Comparison of ENCODE assay signal across 37 cellular contexts in genomic region chr5:2329741-2330140, GRCh38.
"Had no signal": no experiment of that assay in that cellular context is flagged by ENCODE, and none has a peak within 500 bp of the region (broad histone marks: within the 10 kb centered on the region; RNA-seq: fewer than 3 reads in every experiment).

No MANE protein-coding gene starts in this region.

- H3K4me1 Mint-ChIP-seq: activated B cell treated with CpG ODN at 0.5 μM for 24 hours; activated CD4-positive, alpha-beta T cell treated with anti-CD3 and anti-CD28 coated beads, Interleukin-2, amount 10 ng/mL, durations not matched to agents 24 days and 14 days; activated naive CD8-positive, alpha-beta T cell treated with anti-CD3 and anti-CD28 coated beads for 36 hours; activated T-helper 17 cell treated with anti-CD3 and anti-CD28 coated beads, Interleukin-2, amount 50 U/mL, for 72 hours; central memory CD8-positive, alpha-beta T cell had no signal

- DNase-seq: activated B cell treated with CpG ODN at 0.5 μM for 24 hours; activated CD4-positive, alpha-beta memory T cell treated with anti-CD3 and anti-CD28 coated beads for 36 hours; activated CD4-positive, alpha-beta T cell treated with anti-CD3 and anti-CD28 coated beads for 4 hours; activated CD4-positive, alpha-beta T cell treated with anti-CD3 and anti-CD28 coated beads, Interleukin-2, amount 10 ng/mL, durations not matched to agents 24 days and 14 days; activated CD4-positive, alpha-beta T cell treated with anti-CD3 and anti-CD28 coated beads, Interleukin-2, amount 50 U/mL, for 1 hour; activated CD4-positive, alpha-beta T cell treated with anti-CD3 and anti-CD28 coated beads, Interleukin-2, amount 50 U/mL, for 4 hours; activated CD4-positive, CD25-positive, alpha-beta regulatory T cell treated with anti-CD3 and anti-CD28 coated beads, Interleukin-2, amount 50 U/mL, for 72 hours; activated CD8-positive, alpha-beta memory T cell treated with anti-CD3 and anti-CD28 coated beads, Interleukin-2, amount 50 U/mL, for 4 hours; activated CD8-positive, alpha-beta T cell treated with anti-CD3 and anti-CD28 coated beads for 36 hours; activated effector memory CD4-positive, alpha-beta T cell treated with anti-CD3 and anti-CD28 coated beads, Interleukin-2, amount 50 U/mL, for 16 hours; activated gamma-delta T cell treated with Interleukin-2 at 50 U/mL for 16 hours; activated naive CD4-positive, alpha-beta T cell; activated naive CD4-positive, alpha-beta T cell treated with anti-CD3 and anti-CD28 coated beads for 36 hours; activated naive CD4-positive, alpha-beta T cell treated with anti-CD3 and anti-CD28 coated beads, Interleukin-2, amount 50 U/mL, for 16 hours; activated naive CD8-positive, alpha-beta T cell treated with anti-CD3 and anti-CD28 coated beads for 36 hours; activated T-cell treated with anti-CD3 and anti-CD28 coated beads for 4 hours; activated T-cell treated with anti-CD3 and anti-CD28 coated beads, Interleukin-2, amount 50 U/mL, for 1 hour; activated T-cell treated with anti-CD3 and anti-CD28 coated beads, Interleukin-2, amount 50 U/mL, for 4 hours; activated T-cell treated with anti-CD3 and anti-CD28 coated beads, Interleukin-2, amount 50 U/mL, for 72 hours; adrenal gland; amniotic stem cell; caudate nucleus; T-helper 1 cell; T-helper 2 cell; T-helper 9 cell had no signal

- H3K4me1 ChIP-seq: adrenal gland, ascending aorta had no signal

- H3K27me3 ChIP-seq: adrenal gland, ascending aorta, cardiac muscle cell had no signal

- H3K9me3 Mint-ChIP-seq: activated B cell treated with CpG ODN at 0.5 μM for 24 hours; activated T-cell treated with anti-CD3 and anti-CD28 coated beads, Interleukin-2, amount 50 U/mL, for 4 hours; brain had no signal

- ATAC-seq: activated CD8-positive, alpha-beta T cell treated with anti-CD3 and anti-CD28 coated beads for 36 hours; activated naive CD4-positive, alpha-beta T cell treated with anti-CD3 and anti-CD28 coated beads, Interleukin-2, amount 50 U/mL, for 72 hours; activated T-cell treated with anti-CD3 and anti-CD28 coated beads, Interleukin-2, amount 50 U/mL, for 4 hours; activated T-cell treated with anti-CD3 and anti-CD28 coated beads, Interleukin-2, amount 50 U/mL, for 72 hours; activated T-helper 17 cell treated with anti-CD3 and anti-CD28 coated beads, Interleukin-2, amount 50 U/mL, for 72 hours had no signal

- H3K27ac ChIP-seq: adrenal gland, ascending aorta, cardiac muscle cell, VCaP had no signal

- H3K36me3 ChIP-seq: adrenal gland, ascending aorta, cardiac muscle cell had no signal

- H3K4me3 ChIP-seq: adrenal gland, ascending aorta, cardiac muscle cell had no signal

- H3K36me3 Mint-ChIP-seq: activated CD4-positive, alpha-beta memory T cell treated with anti-CD3 and anti-CD28 coated beads for 36 hours; activated naive CD4-positive, alpha-beta T cell treated with anti-CD3 and anti-CD28 coated beads, Interleukin-2, amount 50 U/mL, for 72 hours; activated naive CD8-positive, alpha-beta T cell treated with anti-CD3 and anti-CD28 coated beads for 36 hours; brain had no signal

- H3K4me3 Mint-ChIP-seq: activated B cell treated with CpG ODN at 0.5 μM for 24 hours; activated CD4-positive, alpha-beta memory T cell treated with anti-CD3 and anti-CD28 coated beads for 36 hours; activated CD4-positive, alpha-beta T cell treated with anti-CD3 and anti-CD28 coated beads, Interleukin-2, amount 10 ng/mL, durations not matched to agents 24 days and 14 days; activated CD8-positive, alpha-beta T cell treated with anti-CD3 and anti-CD28 coated beads for 36 hours; activated naive CD4-positive, alpha-beta T cell treated with anti-CD3 and anti-CD28 coated beads for 36 hours; activated naive CD8-positive, alpha-beta T cell treated with anti-CD3 and anti-CD28 coated beads for 36 hours; activated T-cell treated with anti-CD3 and anti-CD28 coated beads, Interleukin-2, amount 50 U/mL, for 4 hours; activated T-cell treated with anti-CD3 and anti-CD28 coated beads, Interleukin-2, amount 50 U/mL, for 72 hours; activated T-helper 1 cell treated with anti-CD3 and anti-CD28 coated beads, Interleukin-12 subunit alpha, Interleukin-12 subunit beta, Interleukin-2, Interleukin-4 antibody, amounts not matched to agents 30 ng/mL and 10 ng/mL and 1 ng/mL, durations not matched to agents 14 hours and 24 hours and 36 hours; activated T-helper 17 cell treated with anti-CD3 and anti-CD28 coated beads, Interleukin-2, amount 50 U/mL, for 72 hours; brain; central memory CD8-positive, alpha-beta T cell; T-helper 1 cell treated with Interleukin-12 subunit alpha and Interleukin-12 subunit beta and Interleukin-4 antibody, amounts not matched to agents 30 μg/mL and 1 μg/mL, for 36 hours; T-helper 2 cell treated with Interferon-gamma antibody and Interleukin-4, amounts not matched to agents 5 μg/mL and 100 μg/mL, for 36 hours had no signal

- FAIRE-seq: bronchial epithelial cell, TTC549 had no signal

- H3K9me3 ChIP-seq: adrenal gland, ascending aorta had no signal

- H3K27ac Mint-ChIP-seq: activated B cell treated with CpG ODN at 0.5 μM for 24 hours; activated CD4-positive, alpha-beta memory T cell treated with anti-CD3 and anti-CD28 coated beads for 36 hours; activated CD4-positive, alpha-beta T cell treated with anti-CD3 and anti-CD28 coated beads, Interleukin-2, amount 10 ng/mL, durations not matched to agents 24 days and 14 days; activated CD8-positive, alpha-beta T cell treated with anti-CD3 and anti-CD28 coated beads for 36 hours; activated naive CD4-positive, alpha-beta T cell treated with anti-CD3 and anti-CD28 coated beads for 36 hours; activated naive CD4-positive, alpha-beta T cell treated with anti-CD3 and anti-CD28 coated beads, Interleukin-2, amount 50 U/mL, for 72 hours; activated naive CD8-positive, alpha-beta T cell treated with anti-CD3 and anti-CD28 coated beads for 36 hours; activated T-cell treated with anti-CD3 and anti-CD28 coated beads, Interleukin-2, amount 50 U/mL, for 72 hours; activated T-helper 1 cell treated with anti-CD3 and anti-CD28 coated beads, Interleukin-12 subunit alpha, Interleukin-12 subunit beta, Interleukin-2, Interleukin-4 antibody, amounts not matched to agents 30 ng/mL and 10 ng/mL and 1 ng/mL, durations not matched to agents 14 hours and 24 hours and 36 hours; activated T-helper 17 cell treated with anti-CD3 and anti-CD28 coated beads, Interleukin-2, amount 50 U/mL, for 72 hours; brain; T-helper 1 cell treated with Interleukin-12 subunit alpha and Interleukin-12 subunit beta and Interleukin-4 antibody, amounts not matched to agents 30 μg/mL and 1 μg/mL, for 36 hours; T-helper 2 cell treated with Interferon-gamma antibody and Interleukin-4, amounts not matched to agents 5 μg/mL and 100 μg/mL, for 36 hours had no signal
